7 cellular contexts compared by ENCODE assay signal in the genomic region with DNA sequence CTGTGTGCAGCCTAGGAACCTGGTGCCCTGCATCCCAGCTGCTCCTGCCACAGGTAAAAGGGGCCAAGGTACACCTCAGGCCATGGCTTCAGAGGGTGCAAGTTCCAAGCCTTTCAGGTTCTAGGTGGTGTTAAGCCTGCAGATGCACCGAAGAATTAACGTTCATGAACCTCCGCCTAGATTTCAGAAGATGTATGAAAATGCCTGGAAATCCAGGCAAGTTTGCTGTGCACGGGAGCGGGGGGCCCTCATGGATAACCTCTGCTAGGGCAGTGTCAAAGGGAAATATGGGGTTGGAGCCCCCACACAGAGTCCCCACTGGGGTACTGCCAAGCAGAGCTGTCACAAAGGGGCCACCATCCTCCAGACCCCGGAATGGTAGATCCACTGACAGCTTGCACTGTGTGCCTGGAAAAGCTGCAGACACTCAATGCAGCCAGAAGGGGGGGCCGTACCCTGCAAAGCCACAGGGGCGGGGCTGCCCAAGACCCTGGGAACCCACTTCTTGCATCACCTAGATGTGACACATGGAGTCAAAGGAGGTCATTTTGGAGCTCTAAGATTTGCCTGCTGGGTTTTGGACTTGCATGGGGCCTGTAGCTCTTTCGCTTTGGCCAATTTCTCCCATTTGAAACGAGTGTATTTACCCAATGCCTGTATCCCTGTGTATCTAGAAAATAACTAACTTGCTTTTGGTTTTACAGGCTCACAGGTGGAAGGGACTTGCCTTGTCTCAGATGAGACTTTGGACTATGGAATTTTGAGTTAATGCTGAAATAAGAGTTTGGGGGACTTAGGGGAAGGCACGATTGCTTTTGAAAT.
DNase-seq lines count a peak whose midpoint lies in the region; ATAC-seq and TF ChIP-seq lines count a peak whose summit lies in the region.
"Not testable (repeated sequence)": the region's sequence is repeated elsewhere in the genome, so short reads cannot be mapped to it uniquely, and the experiment has no call there.

No MANE protein-coding gene starts in this region.

- ATAC-seq in Right ventricle myocardium superior (ENCODE audit: poor library complexity); mucosa of descending colon: not testable (repeated sequence)

- in situ Hi-C loops in mammary epithelial cell (cut with MboI; ENCODE audit: low sequenced_read_pairs in 2 of 2), result not testable (repeated sequence)

- not testable (repeated sequence) for H3K27me3 ChIP-seq in mammary epithelial cell (ENCODE audit: insufficient read depth, low read length)

- not testable (repeated sequence) for H3K27ac ChIP-seq in mammary epithelial cell (ENCODE audit: insufficient read depth, low read depth, low read length)

- H3K79me2 ChIP-seq in mammary epithelial cell (ENCODE audit: insufficient read depth, low read length), result not testable (repeated sequence)

- not testable (repeated sequence) for H3K4me1 ChIP-seq in mammary epithelial cell (ENCODE audit: insufficient read depth, low read length); mucosa of descending colon (ENCODE audit: low read depth)

- BruUV-seq in mammary epithelial cell (replicated peaks; lab: Mats Ljungman, UMichigan), result not testable (repeated sequence)

- not testable (repeated sequence) for H4K20me1 ChIP-seq in mammary epithelial cell (ENCODE audit: insufficient read depth, low read length)

- TF ChIP-seq CTCF in GM10266 (IDR thresholded peaks at IDR 0.05; ENCODE audit: control insufficient read depth, insufficient read depth, low read depth, missing control alignments) (peak; percentile 61), mammary epithelial cell (conservative IDR thresholded peaks at IDR 0.05 in 1 of 2, IDR thresholded peaks at IDR 0.05 in 1 of 2; ENCODE audit: extremely low read depth in 1 of 2, insufficient read depth in 1 of 2, low read depth in 1 of 2, low read length in 2 of 2) (peak; percentile 13 to 39)
- TF ChIP-seq CTCF in mucosa of descending colon (IDR thresholded peaks at IDR 0.05), result not testable (repeated sequence)

- DNase-seq in GM10266 (ENCODE audit: extremely low spot score), result not testable (repeated sequence)
- DNase-seq in NCI-H460 (ENCODE audit: extremely low read depth, low read depth), result peak; percentile 40
- DNase-seq in activated CD4-positive, alpha-beta T cell treated with anti-CD3 and anti-CD28 coated beads, Interleukin-2, amount 50 U/mL, for 48 hours, result peak; percentile 73 to 78
- DNase-seq in mammary epithelial cell, result peak; percentile 12
- peak; percentile 73 for DNase-seq in Right ventricle myocardium superior
- peak; percentile 49 to 73 (median 66) for DNase-seq in mucosa of descending colon
- peak; percentile 11 to 68 for DNase-seq in stimulated activated CD4-positive, alpha-beta T cell treated with anti-CD3 and anti-CD28 coated beads, Interleukin-15, amount 100 ng/mL, for 48 hours (ENCODE audit: low read depth in 2 of 2)

- H3K4me3 ChIP-seq in mammary epithelial cell (replicated peaks in 1 of 3; ENCODE audit: insufficient read depth in 1 of 3, low read depth in 2 of 3, low read length in 3 of 3); mucosa of descending colon: not testable (repeated sequence)

- CTCF ChIA-PET in mammary epithelial cell (lab: Charles Lee; ENCODE audit: low non-redundant PET), result not testable (repeated sequence)

- not testable (repeated sequence) for H3K9ac ChIP-seq in mammary epithelial cell (ENCODE audit: insufficient read depth, low read length)

- not testable (repeated sequence) for H3K36me3 ChIP-seq in mammary epithelial cell (ENCODE audit: insufficient read depth, low read length); mucosa of descending colon (ENCODE audit: low read depth)

- intact Hi-C loops in mammary epithelial cell (cut with micrococcal nuclease); Right ventricle myocardium superior (cut with DNase I); mucosa of descending colon (cut with DNase I, micrococcal nuclease): not testable (repeated sequence)

- WGBS in mammary epithelial cell (ENCODE audit: low coverage, missing lambda C conversion rate), result 92% methylated on average over 10 of the region's 11 CpGs

- H3K9me3 ChIP-seq in mammary epithelial cell (replicated peaks; ENCODE audit: insufficient read depth, low read length); mucosa of descending colon: not testable (repeated sequence)

- dilution Hi-C loops in mammary epithelial cell (cut with HindIII; ENCODE audit: low sequenced_read_pairs), result not testable (repeated sequence)

- not testable (repeated sequence) for H3K4me2 ChIP-seq in mammary epithelial cell (ENCODE audit: insufficient read depth, low read depth, low read length)

- H2AFZ ChIP-seq in mammary epithelial cell (ENCODE audit: low read depth, low read length), result not testable (repeated sequence)
